Comparison of ENCODE assay signal across 24 cellular contexts in the genomic region with DNA sequence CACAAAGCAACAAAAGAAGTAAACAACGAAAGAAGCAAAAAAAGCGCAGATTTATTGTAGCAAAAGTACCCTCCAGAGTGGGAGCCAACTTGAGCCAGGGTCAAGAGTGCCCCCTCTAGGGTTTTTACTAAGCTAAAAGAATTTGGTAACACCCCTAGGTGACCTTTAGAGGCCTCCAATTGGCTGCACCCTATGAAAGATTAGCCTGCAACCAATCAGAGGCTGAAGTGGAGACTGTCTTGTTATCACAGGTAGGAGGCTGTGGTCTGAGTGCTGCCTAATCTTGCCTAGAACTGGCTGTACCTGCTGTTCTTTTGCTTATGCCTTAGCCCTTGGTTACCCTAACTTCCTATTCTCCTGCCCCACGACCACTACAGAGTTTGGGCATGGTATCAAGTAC.
"Had no signal": no experiment of that assay in that cellular context is flagged by ENCODE, and none has a peak within 500 bp of the region (broad histone marks: within the 10 kb centered on the region; RNA-seq: fewer than 3 reads in every experiment).

No MANE protein-coding gene starts in this region.

- H3K9me3 ChIP-seq: colonic mucosa, right atrium auricular region, suprapubic skin had no signal

- H3K4me1 ChIP-seq: colonic mucosa had no signal

- H3K4me3 Mint-ChIP-seq: activated T-cell treated with anti-CD3 and anti-CD28 coated beads, Interleukin-2, amount 50 U/mL, for 72 hours; central memory CD8-positive, alpha-beta T cell; immature natural killer cell; naive B cell; stimulated activated naive CD8-positive, alpha-beta T cell treated with anti-CD3 and anti-CD28 coated beads, Interleukin-15, amount 100 ng/mL, for 72 hours had no signal

- ATAC-seq: activated T-cell treated with anti-CD3 and anti-CD28 coated beads, Interleukin-2, amount 50 U/mL, for 72 hours; left ventricle myocardium superior; stimulated activated naive CD8-positive, alpha-beta T cell treated with anti-CD3 and anti-CD28 coated beads, Interleukin-15, amount 100 ng/mL, for 72 hours had no signal

- DNase-seq: activated CD4-positive, alpha-beta T cell treated with anti-CD3 and anti-CD28 coated beads, Interleukin-2, amount 50 U/mL, for 4 hours; activated CD4-positive, CD25-positive, alpha-beta regulatory T cell treated with anti-CD3 and anti-CD28 coated beads, Interleukin-2, amount 50 U/mL, for 72 hours; activated effector memory CD4-positive, alpha-beta T cell treated with anti-CD3 and anti-CD28 coated beads, Interleukin-2, amount 50 U/mL, for 16 hours; activated naive CD4-positive, alpha-beta T cell treated with anti-CD3 and anti-CD28 coated beads, Interleukin-2, amount 50 U/mL, for 16 hours; activated T-cell treated with anti-CD3 and anti-CD28 coated beads, Interleukin-2, amount 50 U/mL, for 72 hours; aorta; brain microvascular endothelial cell; colonic mucosa; head of caudate nucleus; immature natural killer cell; left ventricle myocardium superior; naive B cell; small intestine; stimulated activated CD4-positive, alpha-beta T cell treated with anti-CD3 and anti-CD28 coated beads, Interleukin-15, amount 100 ng/mL, for 24 hours; stimulated activated CD4-positive, alpha-beta T cell treated with anti-CD3 and anti-CD28 coated beads, Interleukin-2, amount 100 ng/mL, for 48 hours; stimulated activated naive CD8-positive, alpha-beta T cell treated with anti-CD3 and anti-CD28 coated beads, Interleukin-15, amount 100 ng/mL, for 72 hours; trophoblast cell had no signal

- H3K27me3 Mint-ChIP-seq: central memory CD8-positive, alpha-beta T cell; stimulated activated naive CD8-positive, alpha-beta T cell treated with anti-CD3 and anti-CD28 coated beads, Interleukin-15, amount 100 ng/mL, for 72 hours had no signal

- H3K36me3 ChIP-seq: brain microvascular endothelial cell, colonic mucosa, right atrium auricular region, suprapubic skin had no signal

- H3K27ac Mint-ChIP-seq: activated T-cell treated with anti-CD3 and anti-CD28 coated beads, Interleukin-2, amount 50 U/mL, for 72 hours; immature natural killer cell; progenitor cell of endocrine pancreas; stimulated activated naive CD8-positive, alpha-beta T cell treated with anti-CD3 and anti-CD28 coated beads, Interleukin-15, amount 100 ng/mL, for 72 hours had no signal

- H3K9me3 Mint-ChIP-seq: activated T-cell treated with anti-CD3 and anti-CD28 coated beads, Interleukin-2, amount 50 U/mL, for 72 hours; central memory CD8-positive, alpha-beta T cell; naive B cell; neural crest cell; stimulated activated naive CD8-positive, alpha-beta T cell treated with anti-CD3 and anti-CD28 coated beads, Interleukin-15, amount 100 ng/mL, for 72 hours had no signal

- H3K27ac ChIP-seq: brain microvascular endothelial cell, colonic mucosa, right atrium auricular region, suprapubic skin had no signal

- H3K4me1 Mint-ChIP-seq: stimulated activated naive CD8-positive, alpha-beta T cell treated with anti-CD3 and anti-CD28 coated beads, Interleukin-15, amount 100 ng/mL, for 72 hours had no signal

- H3K4me3 ChIP-seq: colonic mucosa, right atrium auricular region, suprapubic skin had no signal

- H3K27me3 ChIP-seq: brain microvascular endothelial cell, colonic mucosa, right atrium auricular region, suprapubic skin had no signal

- FAIRE-seq: endometrium, frontal cortex, small intestine had no signal
